ENCODE assay signal across 1 cellular context in genomic region chr4:152709675-152710438, GRCh38.
TF ChIP-seq lines count a peak whose summit lies in the region.

No MANE protein-coding gene starts in this region.

TF ChIP-seq in H1, 55 proteins besides CTCF, POLR2A, EP300 and RAD21:
- TF ChIP-seq HDAC2 (IDR thresholded peaks at IDR 0.05; ENCODE audit: borderline replicate concordance in 1 of 2, low read depth in 2 of 2, low read length in 2 of 2) (0 out of 4 replicates have a peak, but pooled peaks of 1 of the 2 experiments have one; percentile 31), NANOG (IDR thresholded peaks at IDR 0.05; ENCODE audit: insufficient read depth, low read depth, low read length, poor library complexity, severe bottlenecking) (peak; percentile 82), FOSL1 (IDR thresholded peaks at IDR 0.05; ENCODE audit: insufficient read depth, low read depth, low read length) (no peak), KDM1A (IDR thresholded peaks at IDR 0.05; ENCODE audit: borderline replicate concordance, low read length) (no peak)
TF ChIP-seq in H1: peak in this region for 2.
